In the genomic region with DNA sequence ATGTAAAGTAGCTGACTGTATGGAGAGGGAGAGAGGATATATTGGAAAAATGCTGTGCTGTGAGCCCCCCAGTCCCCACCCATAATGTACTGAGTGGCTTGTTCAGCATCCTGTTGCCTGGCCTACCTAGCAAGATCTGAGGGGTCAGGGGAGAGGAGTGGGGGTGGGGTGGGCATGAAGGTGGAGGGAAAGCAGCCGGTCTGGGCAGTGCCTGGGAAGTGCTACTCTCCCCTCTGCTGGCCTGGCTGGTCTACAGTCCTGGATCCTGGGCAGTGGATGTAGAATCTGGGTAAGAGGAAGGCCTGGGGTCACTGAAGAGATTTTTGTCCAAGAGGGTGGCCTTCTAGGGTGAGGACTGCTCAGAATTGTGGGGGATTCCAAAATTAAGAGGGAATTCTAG, we compare ENCODE assay signal across 25 cellular contexts.
"Had no signal": no experiment of that assay in that cellular context is flagged by ENCODE, and none has a peak within 500 bp of the region (broad histone marks: within the 10 kb centered on the region; RNA-seq: fewer than 3 reads in every experiment).

No MANE protein-coding gene starts in this region.

- H3K27ac ChIP-seq: colonic mucosa, esophagus muscularis mucosa, left lung, psoas muscle, skin epidermis, spleen, testis, tibial artery had no signal

- H3K36me3 ChIP-seq: colonic mucosa, esophagus muscularis mucosa, left lung, spleen, tibial artery had no signal

- FAIRE-seq: endothelial cell of umbilical vein, islet of Langerhans had no signal

- H3K9me3 ChIP-seq: colonic mucosa, esophagus muscularis mucosa, left lung, mucosa of descending colon, psoas muscle, testis had no signal

- H3K4me1 ChIP-seq: colonic mucosa, esophagus muscularis mucosa, left lung, psoas muscle, testis, tibial artery had no signal

- H3K27me3 ChIP-seq: colonic mucosa, esophagus muscularis mucosa, left lung, spleen, testis, tibial artery had no signal

- ATAC-seq: left cardiac atrium; left lung; mucosa of descending colon; natural killer cell treated with Interleukin-12 subunit alpha and Interleukin-12 subunit beta and Interleukin-15 and Interleukin-18, amount 100 ng/mL, for 72 hours; psoas muscle; right cardiac atrium; stimulated activated memory B cell treated with anti-CD40 and anti-IgM and Interleukin-4, amounts not matched to agents 10 μg/mL and 1 μg/mL and 100 μg/mL, for 72 hours; stimulated activated naive CD8-positive, alpha-beta T cell treated with anti-CD3 and anti-CD28 coated beads, Interleukin-15, Interleukin-2, amounts not matched to agents 100 U/mL and 50 U/mL, for 24 hours had no signal

- DNase-seq: colonic mucosa; effector CD8-positive, alpha-beta T cell; foreskin melanocyte; hypothalamus; left cardiac atrium; left lung; mesenchymal stem cell; mucosa of descending colon; naive B cell; nucleus accumbens; posterior cingulate gyrus; psoas muscle; right cardiac atrium; spleen; stimulated activated CD4-positive, alpha-beta T cell treated with anti-CD3 and anti-CD28 coated beads, Interleukin-4, amount 100 ng/mL, for 4 hours; stimulated activated naive CD8-positive, alpha-beta T cell treated with anti-CD3 and anti-CD28 coated beads, Interleukin-15, Interleukin-2, amounts not matched to agents 100 U/mL and 50 U/mL, for 24 hours; substantia nigra; testis; tibial artery had no signal

- H3K4me3 ChIP-seq: colonic mucosa, esophagus muscularis mucosa, left lung, mucosa of descending colon, psoas muscle, skin epidermis, spleen, testis, tibial artery had no signal
